Comparison of ENCODE assay signal across 11 cellular contexts in the genomic region with DNA sequence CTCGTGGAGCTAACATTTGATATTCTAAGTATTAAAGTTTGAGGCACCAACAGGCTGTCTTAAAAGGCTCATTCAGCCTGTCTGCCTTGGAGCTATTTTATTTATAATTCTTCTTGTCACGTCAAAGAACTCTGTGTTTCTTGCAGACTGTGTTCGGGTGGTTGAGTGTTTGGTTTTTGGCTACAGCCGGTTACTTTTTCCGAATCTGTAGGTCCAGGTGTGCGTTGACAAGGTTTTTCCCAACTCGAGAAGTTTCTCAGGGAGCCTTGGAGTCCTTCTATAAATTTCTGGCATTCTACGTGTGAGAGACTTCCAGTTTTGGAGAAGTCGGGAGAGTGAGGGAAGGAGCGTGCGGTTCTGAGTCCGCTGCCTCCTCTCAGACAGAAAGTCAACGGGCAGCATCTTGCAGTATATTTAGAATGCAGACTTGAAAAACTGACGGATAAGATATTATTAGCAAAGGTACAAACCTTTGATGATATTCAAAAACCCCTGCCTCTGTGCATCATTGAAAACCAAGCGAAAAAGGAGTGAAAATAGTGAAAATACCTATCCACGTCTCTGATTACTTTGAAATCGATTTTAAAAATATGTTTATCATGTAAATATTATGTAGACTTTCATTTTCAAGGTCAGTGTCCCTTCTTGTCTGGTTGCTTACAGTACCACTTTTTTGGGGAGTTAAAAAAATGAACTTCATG.
DNase-seq lines count a peak whose midpoint lies in the region; ATAC-seq and TF ChIP-seq lines count a peak whose summit lies in the region.
"Had no signal": no experiment of that assay in that cellular context is flagged by ENCODE, and none has a peak within 500 bp of the region (broad histone marks: within the 10 kb centered on the region; RNA-seq: fewer than 3 reads in every experiment).

No MANE protein-coding gene starts in this region.

- peaks cover 4% of the 10 kb centered on the region for H3K36me3 Mint-ChIP-seq in activated T-cell treated with anti-CD3 and anti-CD28 coated beads, Interleukin-2, amount 50 U/mL, for 24 hours (ENCODE audit: low read depth)
- no peaks in the 10 kb centered on the region for H3K36me3 Mint-ChIP-seq in brain

- peak overlapping the region; percentile 13 to 34 (median 28) for H3K4me3 ChIP-seq in tibial nerve
- H3K4me3 ChIP-seq: hepatocyte had no signal

- TF ChIP-seq EP300 in tibial nerve (IDR thresholded peaks at IDR 0.05): peak in 1 of 2 donors; percentile 48

- H3K27me3 Mint-ChIP-seq in activated T-cell treated with anti-CD3 and anti-CD28 coated beads, Interleukin-2, amount 50 U/mL, for 24 hours: peaks cover 8% of the 10 kb centered on the region
- H3K27me3 Mint-ChIP-seq in brain: peaks cover 79% of the 10 kb centered on the region

- DNase-seq in activated T-cell treated with anti-CD3 and anti-CD28 coated beads, Interleukin-2, amount 50 U/mL, for 24 hours: no peak
- no peak for DNase-seq in activated T-cell treated with anti-CD3 and anti-CD28 coated beads, Interleukin-2, amount 50 U/mL, for 1 hour
- peak; percentile 13 to 27 for DNase-seq in tibial nerve (ENCODE audit: low spot score in 2 of 2)
- no peak for DNase-seq in UCSD-AML1 (lab: John Stamatoyannopoulos, UW; ENCODE audit: unreplicated experiment)
- DNase-seq: CD4-positive, CD25-positive, alpha-beta regulatory T cell; NCI-H748 treated with DMSO at 0.1 percent for 48 hours had no signal

- H3K27me3 ChIP-seq in layer of hippocampus (ENCODE audit: control insufficient read depth, insufficient read depth, low read length) (no peaks in the 10 kb centered on the region), tibial nerve (no peaks in the 10 kb centered on the region)

- ATAC-seq in GM21515 (IDR thresholded peaks at IDR 0.05; ENCODE audit: unreplicated experiment): no peak
- no peak for ATAC-seq in HG03159 (IDR thresholded peaks at IDR 0.05; ENCODE audit: unreplicated experiment)

- no peak for TF ChIP-seq POLR2A in tibial nerve (IDR thresholded peaks at IDR 0.05)

- peaks cover 0 to 82% (median 60%) of the 10 kb centered on the region in 4 donors for H3K4me1 ChIP-seq in tibial nerve

- no peaks in the 10 kb centered on the region for H3K9me3 ChIP-seq in tibial nerve

- H3K27ac ChIP-seq in layer of hippocampus (ENCODE audit: low read depth, low read length) (peak overlapping the region; percentile 94), tibial nerve (peak overlapping the region; percentile 95 to 100 (median 98))
- H3K27ac ChIP-seq: hepatocyte had no signal

- H3K9me3 Mint-ChIP-seq in activated T-cell treated with anti-CD3 and anti-CD28 coated beads, Interleukin-2, amount 50 U/mL, for 24 hours: no peaks in the 10 kb centered on the region
- H3K9me3 Mint-ChIP-seq in brain: peaks cover 0 to 3% (median 0%) of the 10 kb centered on the region in 5 experiments

- no peaks in the 10 kb centered on the region for H3K36me3 ChIP-seq in tibial nerve

- peak overlapping the region; percentile 13 for H3K27ac Mint-ChIP-seq in activated T-cell treated with anti-CD3 and anti-CD28 coated beads, Interleukin-2, amount 50 U/mL, for 24 hours
- peak overlapping the region in 3 of 5 experiments; percentile 9 to 99 (median 99) for H3K27ac Mint-ChIP-seq in brain

- WGBS in tibial nerve, 2 donors: 15 to 23% methylated on average over 17 of the region's 17 CpGs

- TF ChIP-seq CTCF in brain (conservative IDR thresholded peaks at IDR 0.05) (no peak), tibial nerve (IDR thresholded peaks at IDR 0.05) (no peak)

- no peak overlapping the region for H3K4me3 Mint-ChIP-seq in activated T-cell treated with anti-CD3 and anti-CD28 coated beads, Interleukin-2, amount 50 U/mL, for 24 hours
- peak overlapping the region in 3 of 5 experiments; percentile 5 to 88 (median 71) for H3K4me3 Mint-ChIP-seq in brain

- peaks cover 40% of the 10 kb centered on the region for H3K4me1 Mint-ChIP-seq in activated T-cell treated with anti-CD3 and anti-CD28 coated beads, Interleukin-2, amount 50 U/mL, for 24 hours (ENCODE audit: low read depth)
- peaks cover 38% of the 10 kb centered on the region for H3K4me1 Mint-ChIP-seq in brain

Comparison
In these comparisons a context has a peak if more than half of its experiments do, and no peak if none do; other contexts are left out.
1. DNase-seq: peak in tibial nerve (2 of 2); none in activated T-cell treated with anti-CD3 and anti-CD28 coated beads, Interleukin-2, amount 50 U/mL, for 24 hours (single experiment), activated T-cell treated with anti-CD3 and anti-CD28 coated beads, Interleukin-2, amount 50 U/mL, for 1 hour (single experiment) and UCSD-AML1 (single experiment).